ENCODE assay signal across 1 cellular context in the genomic region with DNA sequence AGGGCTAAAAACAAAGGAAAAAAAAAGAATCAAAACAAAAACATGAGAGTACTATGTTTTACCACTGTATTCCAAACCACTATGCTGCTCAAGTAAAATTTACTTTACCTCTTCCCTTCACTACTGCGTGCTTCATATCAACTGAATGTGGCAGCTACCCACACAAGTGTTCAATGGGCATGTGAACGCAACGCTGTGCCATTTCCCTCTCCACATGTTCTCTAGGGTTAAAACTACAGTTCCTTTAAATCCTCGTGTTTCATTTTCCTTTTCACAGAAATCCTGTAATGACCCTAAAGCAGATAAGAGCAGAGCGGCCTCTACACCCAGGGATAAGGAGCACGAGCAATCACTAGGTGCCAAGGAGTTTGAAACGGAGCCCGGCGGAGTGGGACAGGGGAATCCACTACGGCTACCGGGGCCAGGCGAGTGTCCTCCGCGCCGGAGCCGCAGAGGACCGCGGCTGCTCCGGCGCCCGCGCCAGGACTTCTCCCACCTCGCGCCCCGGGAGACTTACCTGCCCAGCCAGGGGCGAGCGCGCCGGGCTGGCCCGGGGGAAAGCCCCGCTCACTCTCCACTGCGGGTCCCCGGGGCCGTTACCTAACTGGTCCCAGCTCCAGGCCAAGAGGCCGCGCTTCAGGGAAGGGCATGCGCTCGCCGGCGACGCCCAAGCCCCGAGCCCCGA.
TF ChIP-seq lines count a peak whose summit lies in the region.

No MANE protein-coding gene starts in this region.

TF ChIP-seq in GM12878, 131 proteins besides CTCF, POLR2A, EP300 and RAD21 (continued from another document and continues in another):
- TF ChIP-seq TCF7 (IDR thresholded peaks at IDR 0.05; ENCODE audit: borderline replicate concordance) (no peak), MEF2B (IDR thresholded peaks at IDR 0.05; ENCODE audit: partially characterized antibody, poor library complexity, severe bottlenecking) (no peak), BRCA1 (IDR thresholded peaks at IDR 0.05; ENCODE audit: low read depth, low read length) (no peak), BMI1 (IDR thresholded peaks at IDR 0.05; ENCODE audit: borderline replicate concordance) (no peak), POU2F2 (IDR thresholded peaks at IDR 0.05; ENCODE audit: borderline replicate concordance, low read depth, low read length) (no peak), NR2F1 (conservative IDR thresholded peaks at IDR 0.05) (no peak), ZBED1 (IDR thresholded peaks at IDR 0.05; ENCODE audit: borderline replicate concordance) (no peak), ZNF622 (IDR thresholded peaks at IDR 0.05) (no peak), RBBP5 (conservative IDR thresholded peaks at IDR 0.05) (no peak), YY1 (IDR thresholded peaks at IDR 0.05; ENCODE audit: low read depth, low read length) (no peak), HDAC2 (IDR thresholded peaks at IDR 0.05) (no peak), MXI1 (IDR thresholded peaks at IDR 0.05; ENCODE audit: low read depth, low read length) (peak; percentile 94), ZBTB11 (CRISPR knock-in tag; IDR thresholded peaks at IDR 0.05) (no peak), IKZF2 (IDR thresholded peaks at IDR 0.05) (0 out of 4 replicates have a peak, but pooled peaks of 1 of the 2 experiments have one; percentile 14), ZNF687 (IDR thresholded peaks at IDR 0.05) (no peak), ZNF274 (IDR thresholded peaks at IDR 0.05; ENCODE audit: insufficient read depth, insufficient read length) (no peak), ZNF217 (IDR thresholded peaks at IDR 0.05) (no peak), IRF3 (IDR thresholded peaks at IDR 0.05) (no peak), CBFB (IDR thresholded peaks at IDR 0.05; ENCODE audit: low read depth) (no peak), SPI1 (IDR thresholded peaks at IDR 0.05; ENCODE audit: borderline replicate concordance, insufficient read depth, low read depth, low read length) (no peak; the same call in 1 of the 2 replicates), FOS (IDR thresholded peaks at IDR 0.05; ENCODE audit: borderline replicate concordance, extremely low read depth, insufficient read length) (no peak), STAT3 (IDR thresholded peaks at IDR 0.05; ENCODE audit: low read depth, low read length) (no peak), GABPA (IDR thresholded peaks at IDR 0.05; ENCODE audit: low read depth) (no peak), EED (IDR thresholded peaks at IDR 0.05; ENCODE audit: low read depth) (no peak), MEF2A (IDR thresholded peaks at IDR 0.05; ENCODE audit: insufficient read depth, low read depth, low read length) (no peak), CEBPZ (IDR thresholded peaks at IDR 0.05; ENCODE audit: low read depth, low read length) (no peak)
- TF ChIP-seq, protein P1, sequence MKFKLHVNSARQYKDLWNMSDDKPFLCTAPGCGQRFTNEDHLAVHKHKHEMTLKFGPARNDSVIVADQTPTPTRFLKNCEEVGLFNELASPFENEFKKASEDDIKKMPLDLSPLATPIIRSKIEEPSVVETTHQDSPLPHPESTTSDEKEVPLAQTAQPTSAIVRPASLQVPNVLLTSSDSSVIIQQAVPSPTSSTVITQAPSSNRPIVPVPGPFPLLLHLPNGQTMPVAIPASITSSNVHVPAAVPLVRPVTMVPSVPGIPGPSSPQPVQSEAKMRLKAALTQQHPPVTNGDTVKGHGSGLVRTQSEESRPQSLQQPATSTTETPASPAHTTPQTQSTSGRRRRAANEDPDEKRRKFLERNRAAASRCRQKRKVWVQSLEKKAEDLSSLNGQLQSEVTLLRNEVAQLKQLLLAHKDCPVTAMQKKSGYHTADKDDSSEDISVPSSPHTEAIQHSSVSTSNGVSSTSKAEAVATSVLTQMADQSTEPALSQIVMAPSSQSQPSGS (IDR thresholded peaks at IDR 0.05; ENCODE audit: low read length) = no peak
- TF ChIP-seq, protein P2, sequence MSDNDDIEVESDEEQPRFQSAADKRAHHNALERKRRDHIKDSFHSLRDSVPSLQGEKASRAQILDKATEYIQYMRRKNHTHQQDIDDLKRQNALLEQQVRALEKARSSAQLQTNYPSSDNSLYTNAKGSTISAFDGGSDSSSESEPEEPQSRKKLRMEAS (IDR thresholded peaks at IDR 0.05; ENCODE audit: low read depth, low read length) = no peak; the same call in 1 of the 2 replicates
- TF ChIP-seq, protein P3, sequence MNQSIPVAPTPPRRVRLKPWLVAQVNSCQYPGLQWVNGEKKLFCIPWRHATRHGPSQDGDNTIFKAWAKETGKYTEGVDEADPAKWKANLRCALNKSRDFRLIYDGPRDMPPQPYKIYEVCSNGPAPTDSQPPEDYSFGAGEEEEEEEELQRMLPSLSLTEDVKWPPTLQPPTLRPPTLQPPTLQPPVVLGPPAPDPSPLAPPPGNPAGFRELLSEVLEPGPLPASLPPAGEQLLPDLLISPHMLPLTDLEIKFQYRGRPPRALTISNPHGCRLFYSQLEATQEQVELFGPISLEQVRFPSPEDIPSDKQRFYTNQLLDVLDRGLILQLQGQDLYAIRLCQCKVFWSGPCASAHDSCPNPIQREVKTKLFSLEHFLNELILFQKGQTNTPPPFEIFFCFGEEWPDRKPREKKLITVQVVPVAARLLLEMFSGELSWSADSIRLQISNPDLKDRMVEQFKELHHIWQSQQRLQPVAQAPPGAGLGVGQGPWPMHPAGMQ (IDR thresholded peaks at IDR 0.05; ENCODE audit: borderline replicate concordance) = no peak
- TF ChIP-seq, protein P4, sequence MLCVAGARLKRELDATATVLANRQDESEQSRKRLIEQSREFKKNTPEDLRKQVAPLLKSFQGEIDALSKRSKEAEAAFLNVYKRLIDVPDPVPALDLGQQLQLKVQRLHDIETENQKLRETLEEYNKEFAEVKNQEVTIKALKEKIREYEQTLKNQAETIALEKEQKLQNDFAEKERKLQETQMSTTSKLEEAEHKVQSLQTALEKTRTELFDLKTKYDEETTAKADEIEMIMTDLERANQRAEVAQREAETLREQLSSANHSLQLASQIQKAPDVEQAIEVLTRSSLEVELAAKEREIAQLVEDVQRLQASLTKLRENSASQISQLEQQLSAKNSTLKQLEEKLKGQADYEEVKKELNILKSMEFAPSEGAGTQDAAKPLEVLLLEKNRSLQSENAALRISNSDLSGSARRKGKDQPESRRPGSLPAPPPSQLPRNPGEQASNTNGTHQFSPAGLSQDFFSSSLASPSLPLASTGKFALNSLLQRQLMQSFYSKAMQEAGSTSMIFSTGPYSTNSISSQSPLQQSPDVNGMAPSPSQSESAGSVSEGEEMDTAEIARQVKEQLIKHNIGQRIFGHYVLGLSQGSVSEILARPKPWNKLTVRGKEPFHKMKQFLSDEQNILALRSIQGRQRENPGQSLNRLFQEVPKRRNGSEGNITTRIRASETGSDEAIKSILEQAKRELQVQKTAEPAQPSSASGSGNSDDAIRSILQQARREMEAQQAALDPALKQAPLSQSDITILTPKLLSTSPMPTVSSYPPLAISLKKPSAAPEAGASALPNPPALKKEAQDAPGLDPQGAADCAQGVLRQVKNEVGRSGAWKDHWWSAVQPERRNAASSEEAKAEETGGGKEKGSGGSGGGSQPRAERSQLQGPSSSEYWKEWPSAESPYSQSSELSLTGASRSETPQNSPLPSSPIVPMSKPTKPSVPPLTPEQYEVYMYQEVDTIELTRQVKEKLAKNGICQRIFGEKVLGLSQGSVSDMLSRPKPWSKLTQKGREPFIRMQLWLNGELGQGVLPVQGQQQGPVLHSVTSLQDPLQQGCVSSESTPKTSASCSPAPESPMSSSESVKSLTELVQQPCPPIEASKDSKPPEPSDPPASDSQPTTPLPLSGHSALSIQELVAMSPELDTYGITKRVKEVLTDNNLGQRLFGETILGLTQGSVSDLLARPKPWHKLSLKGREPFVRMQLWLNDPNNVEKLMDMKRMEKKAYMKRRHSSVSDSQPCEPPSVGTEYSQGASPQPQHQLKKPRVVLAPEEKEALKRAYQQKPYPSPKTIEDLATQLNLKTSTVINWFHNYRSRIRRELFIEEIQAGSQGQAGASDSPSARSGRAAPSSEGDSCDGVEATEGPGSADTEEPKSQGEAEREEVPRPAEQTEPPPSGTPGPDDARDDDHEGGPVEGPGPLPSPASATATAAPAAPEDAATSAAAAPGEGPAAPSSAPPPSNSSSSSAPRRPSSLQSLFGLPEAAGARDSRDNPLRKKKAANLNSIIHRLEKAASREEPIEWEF (IDR thresholded peaks at IDR 0.05; ENCODE audit: insufficient replicate concordance, low read depth, low read length) = no peak
